Comparison of ENCODE assay signal across 9 cellular contexts in genomic region chr13:50713849-50714248, GRCh38.
DNase-seq lines count a peak whose midpoint lies in the region; ATAC-seq and TF ChIP-seq lines count a peak whose summit lies in the region.
"Had no signal": no experiment of that assay in that cellular context is flagged by ENCODE, and none has a peak within 500 bp of the region (broad histone marks: within the 10 kb centered on the region; RNA-seq: fewer than 3 reads in every experiment).

No MANE protein-coding gene starts in this region.

- no peak overlapping the region for H2AFZ ChIP-seq in MM.1S (ENCODE audit: low read length)

- H3K27me3 Mint-ChIP-seq in stimulated activated naive CD8-positive, alpha-beta T cell treated with anti-CD3 and anti-CD28 coated beads, Interleukin-15, Interleukin-2, amounts not matched to agents 100 ng/mL and 50 ng/mL, for 24 hours: no peaks in the 10 kb centered on the region
- H3K27me3 Mint-ChIP-seq in mesothelial cell of epicardium (ENCODE audit: low read depth): peaks cover 6% of the 10 kb centered on the region

- DNase-seq in GM10248 (ENCODE audit: extremely low spot score) (peak; percentile 32), RKO (ENCODE audit: low spot score) (peak; percentile 13), fibroblast of mammary gland (ENCODE audit: low read depth) (peak; percentile 81), NCI-H2107 (lab: John Stamatoyannopoulos, UW) (no peak), MM.1S (no peak), mesothelial cell of epicardium (ENCODE audit: low spot score in 2 of 2, unreplicated experiment in 2 of 2) (no peak)

- H3K4me1 Mint-ChIP-seq in stimulated activated naive CD8-positive, alpha-beta T cell treated with anti-CD3 and anti-CD28 coated beads, Interleukin-15, Interleukin-2, amounts not matched to agents 100 ng/mL and 50 ng/mL, for 24 hours (ENCODE audit: low read depth): peaks cover 25% of the 10 kb centered on the region
- H3K4me1 Mint-ChIP-seq in mesothelial cell of epicardium: peaks cover 12% of the 10 kb centered on the region

- no peaks in the 10 kb centered on the region for H3K27me3 ChIP-seq in MM.1S (replicated peaks; ENCODE audit: insufficient read depth, low read length)

- H4K20me1 ChIP-seq in MM.1S (ENCODE audit: insufficient read depth, low read length): no peaks in the 10 kb centered on the region

- no peak overlapping the region for H3K27ac ChIP-seq in MM.1S (ENCODE audit: low read length)
- H3K27ac ChIP-seq: SK-N-MC had no signal

- POLR2A ChIA-PET in GM10248 (lab: Yijun Ruan, JAX): no interaction called here

- peak overlapping the region; percentile 39 for H3K27ac Mint-ChIP-seq in stimulated activated naive CD8-positive, alpha-beta T cell treated with anti-CD3 and anti-CD28 coated beads, Interleukin-15, Interleukin-2, amounts not matched to agents 100 ng/mL and 50 ng/mL, for 24 hours
- H3K27ac Mint-ChIP-seq in mesothelial cell of epicardium: no peak overlapping the region

- no peaks in the 10 kb centered on the region for H3K9me3 ChIP-seq in MM.1S (replicated peaks; ENCODE audit: insufficient read depth, low read length)

- no peaks in the 10 kb centered on the region for H3F3A ChIP-seq in MM.1S (ENCODE audit: insufficient read depth, low read length)

- no peak overlapping the region for H3K4me2 ChIP-seq in MM.1S (ENCODE audit: low read depth, low read length)

- no peak overlapping the region for H3K9ac ChIP-seq in MM.1S (ENCODE audit: low read length)

- no peak for TF ChIP-seq CTCF in GM10248 (IDR thresholded peaks at IDR 0.05; ENCODE audit: control extremely low read depth, extremely low read depth, low read depth, missing control alignments)
- no peak for TF ChIP-seq CTCF in fibroblast of mammary gland (conservative IDR thresholded peaks at IDR 0.05; ENCODE audit: control insufficient read depth, insufficient read depth, low read depth, low read length)
- TF ChIP-seq CTCF in MM.1S (IDR thresholded peaks at IDR 0.05; ENCODE audit: low read length): no peak
- no peak for TF ChIP-seq CTCF in mesothelial cell of epicardium (IDR thresholded peaks at IDR 0.05; ENCODE audit: unreplicated experiment)

- H3K4me3 ChIP-seq in fibroblast of mammary gland (ENCODE audit: control insufficient read depth, low read depth, low read length) (no peak overlapping the region), MM.1S (ENCODE audit: low read length) (no peak overlapping the region)
- H3K4me3 ChIP-seq: SK-N-MC had no signal

- no peaks in the 10 kb centered on the region for H3K36me3 Mint-ChIP-seq in stimulated activated naive CD8-positive, alpha-beta T cell treated with anti-CD3 and anti-CD28 coated beads, Interleukin-15, Interleukin-2, amounts not matched to agents 100 ng/mL and 50 ng/mL, for 24 hours (ENCODE audit: low read depth)
- no peaks in the 10 kb centered on the region for H3K36me3 Mint-ChIP-seq in mesothelial cell of epicardium

- no peaks in the 10 kb centered on the region for H3K79me2 ChIP-seq in MM.1S (ENCODE audit: low read length)

- peak overlapping the region; percentile 38 for H3K4me3 Mint-ChIP-seq in stimulated activated naive CD8-positive, alpha-beta T cell treated with anti-CD3 and anti-CD28 coated beads, Interleukin-15, Interleukin-2, amounts not matched to agents 100 ng/mL and 50 ng/mL, for 24 hours
- H3K4me3 Mint-ChIP-seq in mesothelial cell of epicardium: no peak overlapping the region

- no peaks in the 10 kb centered on the region for H3K36me3 ChIP-seq in MM.1S (replicated peaks; ENCODE audit: insufficient read depth, low read length)

- no peaks in the 10 kb centered on the region for H3K9me3 Mint-ChIP-seq in stimulated activated naive CD8-positive, alpha-beta T cell treated with anti-CD3 and anti-CD28 coated beads, Interleukin-15, Interleukin-2, amounts not matched to agents 100 ng/mL and 50 ng/mL, for 24 hours
- H3K9me3 Mint-ChIP-seq in mesothelial cell of epicardium: no peaks in the 10 kb centered on the region

- CTCF ChIA-PET in GM10248 (lab: Yijun Ruan, JAX): interaction anchor here (0.9 to 1.3 kb wide), 4 partner anchors 10 to 98 kb away, joined by 3 read pairs; no protein-coding TSS in a partner anchor

- 0 out of 2 replicates have a peak, but pooled peaks cover 3% of the 10 kb centered on the region for H3K4me1 ChIP-seq in MM.1S (ENCODE audit: low read length)

- ATAC-seq in GM21786 (IDR thresholded peaks at IDR 0.05; ENCODE audit: unreplicated experiment): peak; percentile 94

- no peaks in the 10 kb centered on the region for H3K9me2 ChIP-seq in MM.1S (replicated peaks; ENCODE audit: insufficient read depth, low read length)

Comparison
In these comparisons a context has a peak if more than half of its experiments do, and no peak if none do; other contexts are left out.
1. DNase-seq: peak in GM10248 (single experiment), RKO (single experiment) and fibroblast of mammary gland (single experiment); none in NCI-H2107 (single experiment), MM.1S (single experiment) and mesothelial cell of epicardium (0 of 2).